8 cellular contexts compared by ENCODE assay signal in genomic region chr12:56636118-56636674, GRCh38. TPM values are rescaled to one million over a fixed set of nuclear protein-coding genes. Genes with fewer than 3 reads are reported as not detected.
DNase-seq lines count a peak whose midpoint lies in the region; ATAC-seq and TF ChIP-seq lines count a peak whose summit lies in the region.

No MANE protein-coding gene starts in this region.

- H3K27me3 ChIP-seq in heart left ventricle: no peaks in the 10 kb centered on the region

- WGBS in heart left ventricle, 4 donors: 0 to 1% (median 1%) methylated on average over 10 to 11 of the region's 11 CpGs

- no peaks in the 10 kb centered on the region for H3K9me3 Mint-ChIP-seq in HFFc6
- H3K9me3 Mint-ChIP-seq in activated naive CD8-positive, alpha-beta T cell treated with anti-CD3 and anti-CD28 coated beads, Interleukin-2, amount 50 U/mL, for 24 hours: no peaks in the 10 kb centered on the region
- no peaks in the 10 kb centered on the region for H3K9me3 Mint-ChIP-seq in progenitor cell of endocrine pancreas (ENCODE audit: low read depth)

- TF ChIP-seq POLR2A in heart left ventricle (IDR thresholded peaks at IDR 0.05): peak; percentile 45 to 65

- H3K4me1 Mint-ChIP-seq in HFFc6 (ENCODE audit: low read depth): peaks cover 55% of the 10 kb centered on the region
- peaks cover 75% of the 10 kb centered on the region for H3K4me1 Mint-ChIP-seq in activated naive CD8-positive, alpha-beta T cell treated with anti-CD3 and anti-CD28 coated beads, Interleukin-2, amount 50 U/mL, for 24 hours
- peaks cover 51% of the 10 kb centered on the region for H3K4me1 Mint-ChIP-seq in progenitor cell of endocrine pancreas (ENCODE audit: low read depth)

- H3K36me3 ChIP-seq in heart left ventricle: peaks cover 0 to 42% (median 38%) of the 10 kb centered on the region in 9 donors

- H3K9me3 ChIP-seq in heart left ventricle: no peaks in the 10 kb centered on the region

- H3K36me3 Mint-ChIP-seq in HFFc6 (ENCODE audit: low read depth) (peaks cover 32% of the 10 kb centered on the region), progenitor cell of endocrine pancreas (ENCODE audit: insufficient read depth) (peaks cover 18% of the 10 kb centered on the region)
- peaks cover 30% of the 10 kb centered on the region for H3K36me3 Mint-ChIP-seq in activated naive CD8-positive, alpha-beta T cell treated with anti-CD3 and anti-CD28 coated beads, Interleukin-2, amount 50 U/mL, for 24 hours (ENCODE audit: low read depth)

- TF ChIP-seq CTCF in HFFc6 (IDR thresholded peaks at IDR 0.05) (no peak), heart left ventricle (IDR thresholded peaks at IDR 0.05) (no peak), progenitor cell of endocrine pancreas (IDR thresholded peaks at IDR 0.05; ENCODE audit: unreplicated experiment) (no peak)

- DNase-seq in HFFc6 (peak; percentile 78), NAMALWA (ENCODE audit: low spot score) (peak; percentile 92), SKM-1 treated with dmso at 0.1 percent for 144 hours (lab: John Stamatoyannopoulos, UW; ENCODE audit: unreplicated experiment) (peak; percentile 59), heart left ventricle (peak; percentile 86 to 94 (median 92)), progenitor cell of endocrine pancreas (ENCODE audit: low spot score, unreplicated experiment) (peak; percentile 31), ureter (ENCODE audit: low spot score) (peak; percentile 95)
- peak; percentile 86 for DNase-seq in activated naive CD8-positive, alpha-beta T cell treated with anti-CD3 and anti-CD28 coated beads, Interleukin-2, amount 50 U/mL, for 24 hours

- peak overlapping the region; percentile 97 for H3K27ac Mint-ChIP-seq in HFFc6
- H3K27ac Mint-ChIP-seq in activated naive CD8-positive, alpha-beta T cell treated with anti-CD3 and anti-CD28 coated beads, Interleukin-2, amount 50 U/mL, for 24 hours: peak overlapping the region; percentile 88
- peak overlapping the region; percentile 99 for H3K27ac Mint-ChIP-seq in progenitor cell of endocrine pancreas

- peaks cover 13 to 83% (median 52%) of the 10 kb centered on the region in 12 donors for H3K4me1 ChIP-seq in heart left ventricle

- ATAC-seq in activated naive CD8-positive, alpha-beta T cell treated with anti-CD3 and anti-CD28 coated beads, Interleukin-2, amount 50 U/mL, for 24 hours: peak; percentile 76
- ATAC-seq in heart left ventricle: peak; percentile 83 to 87 (median 84)

- intact Hi-C loops in heart left ventricle (cut with DNase I): loop anchor here in 5 of 10 donors (1.0 to 10.0 kb wide), 6 partner anchors 34 to 123 kb away; partner anchors contain the start of gene RBMS2 (in 4 of the 5)

- H3K27me3 Mint-ChIP-seq in HFFc6 (ENCODE audit: insufficient read depth) (peaks cover 2% of the 10 kb centered on the region), progenitor cell of endocrine pancreas (no peaks in the 10 kb centered on the region)
- H3K27me3 Mint-ChIP-seq in activated naive CD8-positive, alpha-beta T cell treated with anti-CD3 and anti-CD28 coated beads, Interleukin-2, amount 50 U/mL, for 24 hours: no peaks in the 10 kb centered on the region

- H3K4me3 ChIP-seq in GM08714 (ENCODE audit: low read length): peak overlapping the region; percentile 78; the same call in 1 of the 2 replicates
- peak overlapping the region; percentile 60 to 87 (median 83) for H3K4me3 ChIP-seq in heart left ventricle

- peak overlapping the region; percentile 83 to 98 (median 96) for H3K27ac ChIP-seq in heart left ventricle

- H3K4me3 Mint-ChIP-seq in HFFc6 (peak overlapping the region; percentile 97), progenitor cell of endocrine pancreas (ENCODE audit: low read depth) (peak overlapping the region; percentile 84)
- H3K4me3 Mint-ChIP-seq in activated naive CD8-positive, alpha-beta T cell treated with anti-CD3 and anti-CD28 coated beads, Interleukin-2, amount 50 U/mL, for 24 hours: peak overlapping the region; percentile 89

RNA-seq across cellular contexts. Expression of gene BAZ2A, which starts 6.1 kb away (rescaled TPM):
- total RNA-seq in HFFc6 (2021; fragmentation: NEBNext Ultra II Directional; extraction: Animal tissue kit (Norgen Biotek cat#: 25700)): 10 to 100 TPM; 54.2 to 60.4 (median 57.3) TPM
- total RNA-seq in heart left ventricle: 10 to 100 TPM; 28.0 to 71.5 (median 44.5) TPM
- 10 to 100 TPM; 25.2 to 34.1 TPM for polyA plus RNA-seq in heart left ventricle
- total RNA-seq in progenitor cell of endocrine pancreas: 128 and 131 TPM in 2 replicates
- total RNA-seq in ureter: 141 TPM

RNA-seq across cellular contexts. Expression of gene ATP5F1B, which starts 9.6 kb away (rescaled TPM):
- 100 to 1,000 TPM; 690 to 799 (median 765) TPM for total RNA-seq in HFFc6 (2021; fragmentation: NEBNext Ultra II Directional; extraction: Animal tissue kit (Norgen Biotek cat#: 25700))
- total RNA-seq in heart left ventricle (1,000 to 10,000 TPM; 1,755 to 3,502 (median 2,732) TPM), progenitor cell of endocrine pancreas (528 and 541 TPM in 2 replicates), ureter (601 TPM)
- polyA plus RNA-seq in heart left ventricle: 1,000 to 10,000 TPM; 1,436 to 2,223 TPM

RNA-seq across cellular contexts. Expression of gene PTGES3, which starts 51.9 kb away (rescaled TPM):
- 100 to 1,000 TPM; 177 to 229 (median 216) TPM for total RNA-seq in HFFc6 (2021; fragmentation: NEBNext Ultra II Directional; extraction: Animal tissue kit (Norgen Biotek cat#: 25700))
- total RNA-seq in heart left ventricle (100 to 1,000 TPM in 6 of 9 donors, 10 to 100 TPM in 3; 48.0 to 120 (median 103) TPM), progenitor cell of endocrine pancreas (231 and 234 TPM in 2 replicates), ureter (212 TPM)
- 100 to 1,000 TPM in 1 of 2 donors, 10 to 100 TPM in 1; 54.6 to 125 TPM for polyA plus RNA-seq in heart left ventricle

Comparison
In these comparisons a context has a peak if more than half of its experiments do, and no peak if none do; other contexts are left out.
1. Peak in every context shown above with its lines: DNase-seq, ATAC-seq, H3K4me3 ChIP-seq and H3K27ac ChIP-seq.
2. DNase-seq: peak in every context shown above with its lines; median percentile 95 in ureter; 92 in NAMALWA; 92 in heart left ventricle; 86 in activated naive CD8-positive, alpha-beta T cell treated with anti-CD3 and anti-CD28 coated beads, Interleukin-2, amount 50 U/mL, for 24 hours; 78 in HFFc6; 59 in SKM-1 treated with dmso at 0.1 percent for 144 hours; 31 in progenitor cell of endocrine pancreas.